8 cellular contexts compared by ENCODE assay signal in genomic region chr14:101808894-101809670, GRCh38. TPM values are rescaled to one million over a fixed set of nuclear protein-coding genes. Genes with fewer than 3 reads are reported as not detected.
DNase-seq lines count a peak whose midpoint lies in the region; ATAC-seq and TF ChIP-seq lines count a peak whose summit lies in the region.

No MANE protein-coding gene starts in this region.

- peaks cover 33% of the 10 kb centered on the region for H3K4me1 Mint-ChIP-seq in progenitor cell of endocrine pancreas (ENCODE audit: low read depth)

- no peaks in the 10 kb centered on the region for H3K9me3 Mint-ChIP-seq in progenitor cell of endocrine pancreas (ENCODE audit: low read depth)

- peak overlapping the region; percentile 79 for H3K4me2 ChIP-seq in DOHH2 (ENCODE audit: low read length)

- WGBS in esophagus, 2 donors = 31 to 40% methylated on average over 6 of the region's 6 CpGs

- TF ChIP-seq POLR2A in Peyer's patch (IDR thresholded peaks at IDR 0.05) = no peak

- H3K9me3 ChIP-seq in DOHH2 (ENCODE audit: control insufficient read depth, insufficient read depth, low read length) (no peaks in the 10 kb centered on the region), Peyer's patch (no peaks in the 10 kb centered on the region), esophagus (ENCODE audit: control insufficient read depth in 2 of 2, insufficient read depth in 1 of 2, low read depth in 1 of 2, low read length in 1 of 2) (no peaks in the 10 kb centered on the region)

- H3K4me3 ChIP-seq in DOHH2 (ENCODE audit: low read length) (peak overlapping the region; percentile 75), Peyer's patch (peak overlapping the region; percentile 50 to 71 (median 61)), esophagus (ENCODE audit: low read depth in 1 of 2, low read length in 2 of 2) (peak overlapping the region; percentile 56 to 74)

- H3K36me3 Mint-ChIP-seq in progenitor cell of endocrine pancreas (ENCODE audit: insufficient read depth) = peaks cover 3% of the 10 kb centered on the region

- TF ChIP-seq CTCF in DOHH2 (IDR thresholded peaks at IDR 0.05; ENCODE audit: low read depth, low read length, poor library complexity, severe bottlenecking) (no peak), Peyer's patch (IDR thresholded peaks at IDR 0.05) (no peak), progenitor cell of endocrine pancreas (IDR thresholded peaks at IDR 0.05; ENCODE audit: unreplicated experiment) (no peak)

- peak overlapping the region; percentile 88 for H3K4me3 Mint-ChIP-seq in progenitor cell of endocrine pancreas (ENCODE audit: low read depth)

- peaks cover 38% of the 10 kb centered on the region for H3K36me3 ChIP-seq in DOHH2 (ENCODE audit: control insufficient read depth, low read length)
- no peaks in the 10 kb centered on the region for H3K36me3 ChIP-seq in Peyer's patch
- no peaks in the 10 kb centered on the region for H3K36me3 ChIP-seq in esophagus (ENCODE audit: control insufficient read depth in 2 of 2, insufficient read depth in 2 of 2, low read length in 1 of 2)

- peaks cover 47% of the 10 kb centered on the region for H3K4me1 ChIP-seq in DOHH2 (ENCODE audit: control insufficient read depth, low read length)
- peaks cover 0 to 22% (median 17%) of the 10 kb centered on the region in 4 donors for H3K4me1 ChIP-seq in Peyer's patch
- H3K4me1 ChIP-seq in esophagus (ENCODE audit: control insufficient read depth in 2 of 2, insufficient read depth in 2 of 2, low read length in 1 of 2) = peaks cover 3 to 9% of the 10 kb centered on the region in 2 donors

- ATAC-seq in GM18511 (IDR thresholded peaks at IDR 0.05; ENCODE audit: unreplicated experiment) = no peak

- H3K27ac ChIP-seq in DOHH2 (ENCODE audit: low read depth, low read length) = peak overlapping the region; percentile 88
- peak overlapping the region; percentile 90 to 98 (median 97) for H3K27ac ChIP-seq in Peyer's patch
- peak overlapping the region; percentile 100 for H3K27ac ChIP-seq in esophagus (ENCODE audit: low read depth in 2 of 2, low read length in 1 of 2)

- no peaks in the 10 kb centered on the region for H3K27me3 Mint-ChIP-seq in progenitor cell of endocrine pancreas

- H3K27me3 ChIP-seq in DOHH2 (ENCODE audit: control insufficient read depth, low read length) (no peaks in the 10 kb centered on the region), Peyer's patch (no peaks in the 10 kb centered on the region), esophagus (ENCODE audit: control insufficient read depth in 1 of 2, insufficient read depth in 2 of 2, low read length in 2 of 2) (no peaks in the 10 kb centered on the region)

- peaks cover 10% of the 10 kb centered on the region; the same call in 1 of the 2 replicates for H3F3A ChIP-seq in DOHH2 (ENCODE audit: control insufficient read depth, insufficient read depth)

- peaks cover 44% of the 10 kb centered on the region for H3K79me2 ChIP-seq in DOHH2 (ENCODE audit: control insufficient read depth, low read length)

- H4K20me1 ChIP-seq in DOHH2 (ENCODE audit: control insufficient read depth, insufficient read depth, low read depth, low read length) = peaks cover 21% of the 10 kb centered on the region; the same call in 1 of the 2 replicates

- H3K9me2 ChIP-seq in DOHH2 (replicated peaks; ENCODE audit: control insufficient read depth, low read length) = no peaks in the 10 kb centered on the region

- peak overlapping the region; percentile 99 for H3K27ac Mint-ChIP-seq in progenitor cell of endocrine pancreas

- DNase-seq in Peyer's patch (no peak), progenitor cell of endocrine pancreas (ENCODE audit: low spot score, unreplicated experiment) (no peak), AG08395 (ENCODE audit: low spot score) (no peak), NCI-H345 treated with DMSO at 0.1 percent for 48 hours (lab: John Stamatoyannopoulos, UW; ENCODE audit: unreplicated experiment) (no peak), HCEC 1CT (no peak)

RNA-seq across cellular contexts. Expression of gene PPP2R5C, which starts 47.6 kb away (rescaled TPM):
- total RNA-seq in Peyer's patch (100 to 1,000 TPM in 1 of 4 donors, 10 to 100 TPM in 3; 87.6 to 137 (median 91.9) TPM), progenitor cell of endocrine pancreas (106 and 120 TPM in 2 replicates)
- polyA plus RNA-seq in esophagus = 10 to 100 TPM; 64.8 to 87.3 TPM
